8 cellular contexts compared by ENCODE assay signal in genomic region chr2:173962583-173963110, GRCh38. TPM values are rescaled to one million over a fixed set of nuclear protein-coding genes. Genes with fewer than 3 reads are reported as not detected.
DNase-seq lines count a peak whose midpoint lies in the region; TF ChIP-seq lines count a peak whose summit lies in the region.

No MANE protein-coding gene starts in this region.

- peak overlapping the region; percentile 94 to 100 (median 96) for H3K27ac Mint-ChIP-seq in IgD-negative memory B cell

- H3K36me3 ChIP-seq in BLaER1 (peaks cover 24% of the 10 kb centered on the region), breast epithelium (no peaks in the 10 kb centered on the region), mucosa of stomach (ENCODE audit: control insufficient read depth, insufficient read depth, low read length) (no peaks in the 10 kb centered on the region)

- H4K20me1 ChIP-seq in BLaER1, result peaks cover 56% of the 10 kb centered on the region

- H3K9me3 ChIP-seq in BLaER1, result peaks cover 14% of the 10 kb centered on the region
- H3K9me3 ChIP-seq in breast epithelium, result peaks cover 0 to 5% of the 10 kb centered on the region in 2 donors
- H3K9me3 ChIP-seq in mucosa of stomach (ENCODE audit: control insufficient read depth, low read length), result no peaks in the 10 kb centered on the region

- no peaks in the 10 kb centered on the region for H3K9me3 Mint-ChIP-seq in IgD-negative memory B cell

- TF ChIP-seq CTCF in breast epithelium (IDR thresholded peaks at IDR 0.05), result no peak

- H3K27ac ChIP-seq in BLaER1 (peak overlapping the region; percentile 100), breast epithelium (peak overlapping the region; percentile 99)

- DNase-seq in breast epithelium (ENCODE audit: low spot score in 2 of 2) (no peak), ureter (ENCODE audit: low spot score) (no peak), DMS153 (lab: John Stamatoyannopoulos, UW) (no peak), LoVo (ENCODE audit: low spot score) (no peak), NCI-H345 (lab: John Stamatoyannopoulos, UW) (no peak)

- intact Hi-C loops in breast epithelium (cut with DNase I; ENCODE audit: low total_unique reads), result no loop called here

- no peaks in the 10 kb centered on the region for H3K27me3 Mint-ChIP-seq in IgD-negative memory B cell

- H3K4me3 ChIP-seq in BLaER1 (peak overlapping the region; percentile 96), breast epithelium (peak overlapping the region; percentile 83 to 99 (median 98)), mucosa of stomach (ENCODE audit: low read length) (peak overlapping the region; percentile 31)

- H3K9ac ChIP-seq in BLaER1, result peak overlapping the region; percentile 99
- H3K9ac ChIP-seq in mucosa of stomach (ENCODE audit: low read length), result peak overlapping the region; percentile 74

- TF ChIP-seq POLR2A in breast epithelium (IDR thresholded peaks at IDR 0.05), result no peak

- H3K27me3 ChIP-seq in BLaER1 (no peaks in the 10 kb centered on the region), breast epithelium (no peaks in the 10 kb centered on the region), mucosa of stomach (ENCODE audit: control insufficient read depth, insufficient read depth, low read length) (no peaks in the 10 kb centered on the region)

- peaks cover 37 to 45% (median 42%) of the 10 kb centered on the region in 3 donors for H3K4me1 Mint-ChIP-seq in IgD-negative memory B cell

- peak overlapping the region; percentile 89 to 100 (median 98) for H3K4me3 Mint-ChIP-seq in IgD-negative memory B cell

- H3K4me2 ChIP-seq in BLaER1, result peak overlapping the region; percentile 85

- peaks cover 15% of the 10 kb centered on the region for H3K36me3 Mint-ChIP-seq in IgD-negative memory B cell

- H3K4me1 ChIP-seq in BLaER1 (peaks cover 39% of the 10 kb centered on the region), breast epithelium (peaks cover 0 to 11% of the 10 kb centered on the region in 2 donors), mucosa of stomach (ENCODE audit: control insufficient read depth, insufficient read depth, low read length) (peaks cover 13% of the 10 kb centered on the region)

RNA-seq across cellular contexts. Expression of gene SP3, which starts 2.5 kb away (rescaled TPM):
- polyA plus RNA-seq in IgD-negative memory B cell, result 54.4 TPM
- total RNA-seq in breast epithelium, result 100 to 1,000 TPM; 104 to 174 (median 134) TPM
- total RNA-seq in ureter, result 104 TPM

Comparison
In these comparisons a context has a peak if more than half of its experiments do, and no peak if none do; other contexts are left out.
1. H3K4me3 ChIP-seq: peak in every context shown above with its lines; median percentile 98 in breast epithelium; 96 in BLaER1; 31 in mucosa of stomach.